In genomic region chr18:69697069-69697468, GRCh38 we compare ENCODE assay signal across 18 cellular contexts.
A peak's percentile ranks its signal among the peaks of the same experiment; 100 is the strongest.
DNase-seq lines count a peak whose midpoint lies in the region; ATAC-seq and TF ChIP-seq lines count a peak whose summit lies in the region.
"Had no signal": no experiment of that assay in that cellular context is flagged by ENCODE, and none has a peak within 500 bp of the region (broad histone marks: within the 10 kb centered on the region; RNA-seq: fewer than 3 reads in every experiment).

No MANE protein-coding gene starts in this region.

- no peak overlapping the region for H3K4me3 Mint-ChIP-seq in nephron
- no peak overlapping the region for H3K4me3 Mint-ChIP-seq in activated naive CD8-positive, alpha-beta T cell treated with anti-CD3 and anti-CD28 coated beads, Interleukin-2, amount 50 U/mL, for 24 hours
- H3K4me3 Mint-ChIP-seq: B cell; CD4-positive, alpha-beta T cell; CD8-positive, alpha-beta T cell had no signal

- H3K9me3 Mint-ChIP-seq in nephron = no peaks in the 10 kb centered on the region
- H3K9me3 Mint-ChIP-seq in activated naive CD8-positive, alpha-beta T cell treated with anti-CD3 and anti-CD28 coated beads, Interleukin-2, amount 50 U/mL, for 24 hours = no peaks in the 10 kb centered on the region
- H3K9me3 Mint-ChIP-seq: CD4-positive, alpha-beta T cell had no signal

- H3K79me2 ChIP-seq in SK-N-SH (ENCODE audit: insufficient read depth) = no peaks in the 10 kb centered on the region

- H3F3A ChIP-seq in SK-N-SH (replicated peaks; ENCODE audit: insufficient read depth) = no peaks in the 10 kb centered on the region

- CTCF ChIA-PET in SK-N-SH (lab: Yijun Ruan, JAX) = no interaction called here

- H3K4me1 ChIP-seq in SK-N-SH (ENCODE audit: control insufficient read depth in 1 of 2, insufficient read depth in 2 of 2, low read depth in 1 of 2, low read length in 1 of 2) (no peaks in the 10 kb centered on the region; a peak in 1 of 4 replicates), adipocyte (ENCODE audit: control insufficient read depth, insufficient read depth, low read length) (no peaks in the 10 kb centered on the region)
- H3K4me1 ChIP-seq: A549; BLaER1 treated with 17β-estradiol and CSF1 and Interleukin-3, amounts not matched to agents 10 nM and 100 nM; Caco-2 had no signal

- no peak overlapping the region for H3K4me2 ChIP-seq in SK-N-SH
- H3K4me2 ChIP-seq: A549; BLaER1 treated with 17β-estradiol and CSF1 and Interleukin-3, amounts not matched to agents 10 nM and 100 nM had no signal

- no peak for TF ChIP-seq EP300 in SK-N-SH (IDR thresholded peaks at IDR 0.05; ENCODE audit: borderline replicate concordance in 1 of 2, low read depth in 1 of 2, low read length in 1 of 2)

- no peaks in the 10 kb centered on the region for H3K27me3 Mint-ChIP-seq in nephron (ENCODE audit: low read depth)
- H3K27me3 Mint-ChIP-seq in activated naive CD8-positive, alpha-beta T cell treated with anti-CD3 and anti-CD28 coated beads, Interleukin-2, amount 50 U/mL, for 24 hours = peaks cover 1% of the 10 kb centered on the region
- H3K27me3 Mint-ChIP-seq: B cell; CD4-positive, alpha-beta T cell had no signal

- H3K4me1 Mint-ChIP-seq in nephron = peaks cover 12% of the 10 kb centered on the region
- H3K4me1 Mint-ChIP-seq in activated naive CD8-positive, alpha-beta T cell treated with anti-CD3 and anti-CD28 coated beads, Interleukin-2, amount 50 U/mL, for 24 hours = no peaks in the 10 kb centered on the region
- H3K4me1 Mint-ChIP-seq: B cell had no signal

- H2AFZ ChIP-seq in SK-N-SH (ENCODE audit: low read depth) = no peak overlapping the region

- peaks cover 15% of the 10 kb centered on the region for H3K36me3 Mint-ChIP-seq in nephron (ENCODE audit: low read depth)
- H3K36me3 Mint-ChIP-seq in activated naive CD8-positive, alpha-beta T cell treated with anti-CD3 and anti-CD28 coated beads, Interleukin-2, amount 50 U/mL, for 24 hours (ENCODE audit: low read depth) = no peaks in the 10 kb centered on the region
- H3K36me3 Mint-ChIP-seq: CD8-positive, alpha-beta T cell had no signal

- TF ChIP-seq RAD21 in SK-N-SH (IDR thresholded peaks at IDR 0.05; ENCODE audit: low read length) = no peak

- H3K27ac ChIP-seq in SK-N-SH (ENCODE audit: low read depth in 2 of 2, low read length in 1 of 2) = no peak overlapping the region
- H3K27ac ChIP-seq: 22Rv1; A549; BLaER1 treated with 17β-estradiol and CSF1 and Interleukin-3, amounts not matched to agents 10 nM and 100 nM; C4-2B had no signal

- no peak for ATAC-seq in activated naive CD8-positive, alpha-beta T cell treated with anti-CD3 and anti-CD28 coated beads, Interleukin-2, amount 50 U/mL, for 24 hours
- ATAC-seq in GM21423 (IDR thresholded peaks at IDR 0.05; ENCODE audit: unreplicated experiment) = no peak
- ATAC-seq: A549; CD8-positive, alpha-beta T cell; GM12878 had no signal

- no peak for DNase-seq in SK-N-SH
- DNase-seq in adipocyte (ENCODE audit: low read depth) = peak; percentile 30
- DNase-seq in activated naive CD8-positive, alpha-beta T cell treated with anti-CD3 and anti-CD28 coated beads, Interleukin-2, amount 50 U/mL, for 24 hours = no peak
- DNase-seq: AML-193; Caco-2; Calu3; CD4-positive, alpha-beta T cell; CD8-positive, alpha-beta T cell; DMS79 treated with DMSO at 0.1 percent for 48 hours; GF-D8 had no signal

- H3K9ac ChIP-seq in SK-N-SH = no peak overlapping the region
- no peak overlapping the region for H3K9ac ChIP-seq in adipocyte (ENCODE audit: low read length)
- H3K9ac ChIP-seq: BLaER1 treated with 17β-estradiol and CSF1 and Interleukin-3, amounts not matched to agents 10 nM and 100 nM had no signal

- H3K36me3 ChIP-seq in SK-N-SH (replicated peaks in 1 of 2; ENCODE audit: control insufficient read depth in 1 of 2, insufficient read depth in 2 of 2, low read length in 1 of 2) (no peaks in the 10 kb centered on the region), adipocyte (ENCODE audit: control insufficient read depth, insufficient read depth, low read length, severe bottlenecking) (no peaks in the 10 kb centered on the region)
- H3K36me3 ChIP-seq: BLaER1 treated with 17β-estradiol and CSF1 and Interleukin-3, amounts not matched to agents 10 nM and 100 nM had no signal

- H3K27me3 ChIP-seq in SK-N-SH (ENCODE audit: insufficient read depth) (no peaks in the 10 kb centered on the region), adipocyte (replicated peaks; ENCODE audit: control insufficient read depth, insufficient read depth, low read length) (no peaks in the 10 kb centered on the region)
- H3K27me3 ChIP-seq: BLaER1 treated with 17β-estradiol and CSF1 and Interleukin-3, amounts not matched to agents 10 nM and 100 nM had no signal

- no peaks in the 10 kb centered on the region for H3K9me2 ChIP-seq in SK-N-SH

- TF ChIP-seq CTCF in SK-N-SH (IDR thresholded peaks at IDR 0.05) = no peak
- TF ChIP-seq CTCF in nephron (IDR thresholded peaks at IDR 0.05; ENCODE audit: unreplicated experiment in 3 of 3) = no peak

- no peak overlapping the region for H3K4me3 ChIP-seq in SK-N-SH (ENCODE audit: low read depth in 2 of 2, low read length in 1 of 2)
- no peak overlapping the region for H3K4me3 ChIP-seq in adipocyte (ENCODE audit: low read length)
- H3K4me3 ChIP-seq: A549; BLaER1 treated with 17β-estradiol and CSF1 and Interleukin-3, amounts not matched to agents 10 nM and 100 nM; GM12878 had no signal

- POLR2A ChIA-PET in SK-N-SH (lab: Yijun Ruan, JAX) = no interaction called here

- peak overlapping the region; percentile 2 to 23 (median 13) for H3K27ac Mint-ChIP-seq in nephron
- H3K27ac Mint-ChIP-seq in activated naive CD8-positive, alpha-beta T cell treated with anti-CD3 and anti-CD28 coated beads, Interleukin-2, amount 50 U/mL, for 24 hours = no peak overlapping the region
- H3K27ac Mint-ChIP-seq: B cell; CD4-positive, alpha-beta T cell; CD8-positive, alpha-beta T cell had no signal

- no peaks in the 10 kb centered on the region for H4K20me1 ChIP-seq in SK-N-SH (ENCODE audit: insufficient read depth)
- H4K20me1 ChIP-seq: BLaER1 treated with 17β-estradiol and CSF1 and Interleukin-3, amounts not matched to agents 10 nM and 100 nM had no signal

- H3K9me3 ChIP-seq in SK-N-SH (no peaks in the 10 kb centered on the region), adipocyte (ENCODE audit: control insufficient read depth, low read length) (no peaks in the 10 kb centered on the region)
- H3K9me3 ChIP-seq: A549; BLaER1 treated with 17β-estradiol and CSF1 and Interleukin-3, amounts not matched to agents 10 nM and 100 nM; Caco-2 had no signal

TF ChIP-seq in SK-N-SH, 30 proteins besides CTCF, POLR2A, EP300 and RAD21:
- no peak for TF ChIP-seq FOXM1 (IDR thresholded peaks at IDR 0.05; ENCODE audit: low read depth)
- no peak for TF ChIP-seq RFX5 (IDR thresholded peaks at IDR 0.05; ENCODE audit: low read length)
- TF ChIP-seq PBX3 (IDR thresholded peaks at IDR 0.05) = peak; percentile 24; the same call in 1 of the 2 replicates
